8 cellular contexts compared by ENCODE assay signal in genomic region chr7:158821173-158822021, GRCh38. TPM values are rescaled to one million over a fixed set of nuclear protein-coding genes. Genes with fewer than 3 reads are reported as not detected.
DNase-seq lines count a peak whose midpoint lies in the region; FAIRE-seq and TF ChIP-seq lines count a peak whose summit lies in the region.

No MANE protein-coding gene starts in this region.

- TF ChIP-seq POLR2A in GM12891 (IDR thresholded peaks at IDR 0.05; ENCODE audit: low read depth, low read length), result no peak

- no peaks in the 10 kb centered on the region for H3K9me3 Mint-ChIP-seq in nephron

- H3K36me3 Mint-ChIP-seq in nephron (ENCODE audit: low read depth), result no peaks in the 10 kb centered on the region

- H3K4me1 Mint-ChIP-seq in nephron, result peaks cover 44% of the 10 kb centered on the region

- no peaks in the 10 kb centered on the region for H3K27me3 ChIP-seq in dorsolateral prefrontal cortex

- H3K27me3 Mint-ChIP-seq in nephron (ENCODE audit: low read depth), result no peaks in the 10 kb centered on the region

- peak overlapping the region in 41 of 59 donors; percentile 1 to 77 (median 46) for H3K27ac ChIP-seq in dorsolateral prefrontal cortex

- in situ Hi-C loops in G401 (cut with HindIII; ENCODE audit: low sequenced_read_pairs), result no loop called here

- peak overlapping the region in 2 of 59 donors; percentile 2 to 4 for H3K4me3 ChIP-seq in dorsolateral prefrontal cortex

- no peak overlapping the region for H3K4me3 Mint-ChIP-seq in nephron

- intact Hi-C loops in dorsolateral prefrontal cortex (cut with DNase I), result no loop called here

- TF ChIP-seq CTCF in dorsolateral prefrontal cortex (IDR thresholded peaks at IDR 0.05 in 54 of 56, conservative IDR thresholded peaks at IDR 0.05 in 2 of 56; ENCODE audit: low read depth in 1 of 56, partially characterized antibody in 56 of 56), result no peak
- no peak for TF ChIP-seq CTCF in nephron (IDR thresholded peaks at IDR 0.05; ENCODE audit: unreplicated experiment in 3 of 3)

- FAIRE-seq in GM12891 (lab: Jason Lieb, UNC), result no peak

- DNase-seq in EH (ENCODE audit: low read depth) (peak; percentile 71), OCI-M1 (lab: John Stamatoyannopoulos, UW) (peak; percentile 35), dorsolateral prefrontal cortex (no peak), GM12891 (ENCODE audit: insufficient read length, low spot score) (no peak), G401 (ENCODE audit: low spot score) (no peak), NCI-H2171 (lab: John Stamatoyannopoulos, UW) (no peak), NCI-H82 (lab: John Stamatoyannopoulos, UW) (no peak)

- H3K27ac Mint-ChIP-seq in nephron, result peak overlapping the region in 2 of 3 experiments; percentile 9 to 68

TF ChIP-seq in GM12891, 5 proteins besides CTCF, POLR2A, EP300 and RAD21:
- TF ChIP-seq POU2F2 (IDR thresholded peaks at IDR 0.05; ENCODE audit: low read depth, low read length) (no peak), SPI1 (IDR thresholded peaks at IDR 0.05; ENCODE audit: low read depth, low read length) (no peak), POLR2AphosphoS5 (IDR thresholded peaks at IDR 0.05; ENCODE audit: low read depth, low read length) (no peak), PAX5 (IDR thresholded peaks at IDR 0.05; ENCODE audit: insufficient read depth, low read length, severe bottlenecking) (no peak), TAF1 (IDR thresholded peaks at IDR 0.05; ENCODE audit: low read depth, low read length) (no peak)

RNA-seq across cellular contexts. Expression of gene ESYT2, which starts 7.9 kb away (rescaled TPM):
- total RNA-seq in dorsolateral prefrontal cortex, result 10 to 100 TPM; 40.3 to 83.9 (median 56.3) TPM
- polyA plus RNA-seq in GM12891 (2012; ENCODE audit: low read depth, missing spikeins), result 15.4 TPM
- 26.6 and 34.8 TPM in 2 replicates for total RNA-seq in G401 (2014; rRNA removed; shearing (Covaris generic))

RNA-seq across cellular contexts. Expression of gene DYNC2I1, which starts 35.0 kb away (rescaled TPM):
- 10 to 100 TPM; 28.1 to 78.3 (median 47.5) TPM for total RNA-seq in dorsolateral prefrontal cortex
- polyA plus RNA-seq in GM12891 (2012; ENCODE audit: low read depth, missing spikeins), result 7.6 TPM
- total RNA-seq in G401 (2014; rRNA removed; shearing (Covaris generic)), result 1.6 and 10.6 TPM in 2 replicates

Comparison
In these comparisons a context has a peak if more than half of its experiments do, and no peak if none do; other contexts are left out.
1. DNase-seq: peak in EH (single experiment) and OCI-M1 (single experiment); none in dorsolateral prefrontal cortex (0 of 10), GM12891 (single experiment), G401 (single experiment), NCI-H2171 (single experiment) and NCI-H82 (single experiment).